1 cellular context compared by ENCODE assay signal in the genomic region with DNA sequence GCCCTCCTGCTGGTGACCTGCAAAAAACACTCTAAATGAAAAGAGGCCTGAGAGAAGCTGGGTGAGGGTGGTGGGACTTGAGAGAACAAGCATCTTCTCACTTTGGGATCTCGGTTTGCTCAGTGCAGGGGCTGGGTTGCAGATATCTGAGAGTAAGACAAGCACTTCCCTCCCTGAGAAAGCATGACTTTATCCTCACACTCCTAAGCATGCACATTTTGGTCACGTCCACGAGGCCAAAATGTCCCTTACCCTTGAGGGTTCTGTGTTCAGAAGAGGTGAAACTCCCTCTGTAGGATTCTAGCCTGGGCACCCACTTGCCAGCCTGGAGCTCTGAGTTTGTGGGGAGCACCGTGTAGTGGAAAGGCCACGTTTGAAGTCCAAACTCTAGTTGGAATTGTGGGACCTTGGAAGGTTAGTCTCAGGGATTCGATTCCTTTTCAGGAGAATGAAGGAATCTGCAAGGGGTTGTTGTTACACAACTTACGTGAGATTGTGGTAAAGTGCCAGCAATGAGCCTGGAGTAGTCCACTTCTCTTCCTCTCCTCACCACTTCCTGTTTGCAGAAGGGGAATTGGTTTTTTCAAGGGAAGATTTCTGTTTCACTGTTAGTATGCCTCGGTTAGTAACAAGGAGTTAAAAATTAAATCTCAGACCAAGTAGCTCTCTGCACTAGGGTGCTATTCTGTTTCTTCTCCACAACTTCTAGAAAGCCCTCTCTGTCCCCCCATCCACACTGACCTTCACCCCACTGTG.
TF ChIP-seq lines count a peak whose summit lies in the region.

No MANE protein-coding gene starts in this region.

TF ChIP-seq in GM23338, 12 proteins besides CTCF, POLR2A, EP300 and RAD21:
- TF ChIP-seq, protein P1, sequence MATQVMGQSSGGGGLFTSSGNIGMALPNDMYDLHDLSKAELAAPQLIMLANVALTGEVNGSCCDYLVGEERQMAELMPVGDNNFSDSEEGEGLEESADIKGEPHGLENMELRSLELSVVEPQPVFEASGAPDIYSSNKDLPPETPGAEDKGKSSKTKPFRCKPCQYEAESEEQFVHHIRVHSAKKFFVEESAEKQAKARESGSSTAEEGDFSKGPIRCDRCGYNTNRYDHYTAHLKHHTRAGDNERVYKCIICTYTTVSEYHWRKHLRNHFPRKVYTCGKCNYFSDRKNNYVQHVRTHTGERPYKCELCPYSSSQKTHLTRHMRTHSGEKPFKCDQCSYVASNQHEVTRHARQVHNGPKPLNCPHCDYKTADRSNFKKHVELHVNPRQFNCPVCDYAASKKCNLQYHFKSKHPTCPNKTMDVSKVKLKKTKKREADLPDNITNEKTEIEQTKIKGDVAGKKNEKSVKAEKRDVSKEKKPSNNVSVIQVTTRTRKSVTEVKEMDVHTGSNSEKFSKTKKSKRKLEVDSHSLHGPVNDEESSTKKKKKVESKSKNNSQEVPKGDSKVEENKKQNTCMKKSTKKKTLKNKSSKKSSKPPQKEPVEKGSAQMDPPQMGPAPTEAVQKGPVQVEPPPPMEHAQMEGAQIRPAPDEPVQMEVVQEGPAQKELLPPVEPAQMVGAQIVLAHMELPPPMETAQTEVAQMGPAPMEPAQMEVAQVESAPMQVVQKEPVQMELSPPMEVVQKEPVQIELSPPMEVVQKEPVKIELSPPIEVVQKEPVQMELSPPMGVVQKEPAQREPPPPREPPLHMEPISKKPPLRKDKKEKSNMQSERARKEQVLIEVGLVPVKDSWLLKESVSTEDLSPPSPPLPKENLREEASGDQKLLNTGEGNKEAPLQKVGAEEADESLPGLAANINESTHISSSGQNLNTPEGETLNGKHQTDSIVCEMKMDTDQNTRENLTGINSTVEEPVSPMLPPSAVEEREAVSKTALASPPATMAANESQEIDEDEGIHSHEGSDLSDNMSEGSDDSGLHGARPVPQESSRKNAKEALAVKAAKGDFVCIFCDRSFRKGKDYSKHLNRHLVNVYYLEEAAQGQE (IDR thresholded peaks at IDR 0.05; ENCODE audit: unreplicated experiment) = no peak
- TF ChIP-seq STAT1 (IDR thresholded peaks at IDR 0.05; ENCODE audit: unreplicated experiment) (no peak), ZNF114 (CRISPR knock-in tag; IDR thresholded peaks at IDR 0.05) (no peak), JUNB (IDR thresholded peaks at IDR 0.05; ENCODE audit: unreplicated experiment) (no peak), NANOG (IDR thresholded peaks at IDR 0.05; ENCODE audit: borderline replicate concordance) (no peak), EZH2 (IDR thresholded peaks at IDR 0.05; ENCODE audit: low read depth, unreplicated experiment) (no peak), POLR2AphosphoS5 (IDR thresholded peaks at IDR 0.05; ENCODE audit: low read depth) (no peak), EZH2phosphoT487 (IDR thresholded peaks at IDR 0.05; ENCODE audit: unreplicated experiment) (no peak), CREB1 (CRISPR knock-in tag; IDR thresholded peaks at IDR 0.05; ENCODE audit: low read depth) (no peak), ZNF331 (CRISPR knock-in tag; IDR thresholded peaks at IDR 0.05; ENCODE audit: low read depth) (no peak)
- TF ChIP-seq, protein P2, sequence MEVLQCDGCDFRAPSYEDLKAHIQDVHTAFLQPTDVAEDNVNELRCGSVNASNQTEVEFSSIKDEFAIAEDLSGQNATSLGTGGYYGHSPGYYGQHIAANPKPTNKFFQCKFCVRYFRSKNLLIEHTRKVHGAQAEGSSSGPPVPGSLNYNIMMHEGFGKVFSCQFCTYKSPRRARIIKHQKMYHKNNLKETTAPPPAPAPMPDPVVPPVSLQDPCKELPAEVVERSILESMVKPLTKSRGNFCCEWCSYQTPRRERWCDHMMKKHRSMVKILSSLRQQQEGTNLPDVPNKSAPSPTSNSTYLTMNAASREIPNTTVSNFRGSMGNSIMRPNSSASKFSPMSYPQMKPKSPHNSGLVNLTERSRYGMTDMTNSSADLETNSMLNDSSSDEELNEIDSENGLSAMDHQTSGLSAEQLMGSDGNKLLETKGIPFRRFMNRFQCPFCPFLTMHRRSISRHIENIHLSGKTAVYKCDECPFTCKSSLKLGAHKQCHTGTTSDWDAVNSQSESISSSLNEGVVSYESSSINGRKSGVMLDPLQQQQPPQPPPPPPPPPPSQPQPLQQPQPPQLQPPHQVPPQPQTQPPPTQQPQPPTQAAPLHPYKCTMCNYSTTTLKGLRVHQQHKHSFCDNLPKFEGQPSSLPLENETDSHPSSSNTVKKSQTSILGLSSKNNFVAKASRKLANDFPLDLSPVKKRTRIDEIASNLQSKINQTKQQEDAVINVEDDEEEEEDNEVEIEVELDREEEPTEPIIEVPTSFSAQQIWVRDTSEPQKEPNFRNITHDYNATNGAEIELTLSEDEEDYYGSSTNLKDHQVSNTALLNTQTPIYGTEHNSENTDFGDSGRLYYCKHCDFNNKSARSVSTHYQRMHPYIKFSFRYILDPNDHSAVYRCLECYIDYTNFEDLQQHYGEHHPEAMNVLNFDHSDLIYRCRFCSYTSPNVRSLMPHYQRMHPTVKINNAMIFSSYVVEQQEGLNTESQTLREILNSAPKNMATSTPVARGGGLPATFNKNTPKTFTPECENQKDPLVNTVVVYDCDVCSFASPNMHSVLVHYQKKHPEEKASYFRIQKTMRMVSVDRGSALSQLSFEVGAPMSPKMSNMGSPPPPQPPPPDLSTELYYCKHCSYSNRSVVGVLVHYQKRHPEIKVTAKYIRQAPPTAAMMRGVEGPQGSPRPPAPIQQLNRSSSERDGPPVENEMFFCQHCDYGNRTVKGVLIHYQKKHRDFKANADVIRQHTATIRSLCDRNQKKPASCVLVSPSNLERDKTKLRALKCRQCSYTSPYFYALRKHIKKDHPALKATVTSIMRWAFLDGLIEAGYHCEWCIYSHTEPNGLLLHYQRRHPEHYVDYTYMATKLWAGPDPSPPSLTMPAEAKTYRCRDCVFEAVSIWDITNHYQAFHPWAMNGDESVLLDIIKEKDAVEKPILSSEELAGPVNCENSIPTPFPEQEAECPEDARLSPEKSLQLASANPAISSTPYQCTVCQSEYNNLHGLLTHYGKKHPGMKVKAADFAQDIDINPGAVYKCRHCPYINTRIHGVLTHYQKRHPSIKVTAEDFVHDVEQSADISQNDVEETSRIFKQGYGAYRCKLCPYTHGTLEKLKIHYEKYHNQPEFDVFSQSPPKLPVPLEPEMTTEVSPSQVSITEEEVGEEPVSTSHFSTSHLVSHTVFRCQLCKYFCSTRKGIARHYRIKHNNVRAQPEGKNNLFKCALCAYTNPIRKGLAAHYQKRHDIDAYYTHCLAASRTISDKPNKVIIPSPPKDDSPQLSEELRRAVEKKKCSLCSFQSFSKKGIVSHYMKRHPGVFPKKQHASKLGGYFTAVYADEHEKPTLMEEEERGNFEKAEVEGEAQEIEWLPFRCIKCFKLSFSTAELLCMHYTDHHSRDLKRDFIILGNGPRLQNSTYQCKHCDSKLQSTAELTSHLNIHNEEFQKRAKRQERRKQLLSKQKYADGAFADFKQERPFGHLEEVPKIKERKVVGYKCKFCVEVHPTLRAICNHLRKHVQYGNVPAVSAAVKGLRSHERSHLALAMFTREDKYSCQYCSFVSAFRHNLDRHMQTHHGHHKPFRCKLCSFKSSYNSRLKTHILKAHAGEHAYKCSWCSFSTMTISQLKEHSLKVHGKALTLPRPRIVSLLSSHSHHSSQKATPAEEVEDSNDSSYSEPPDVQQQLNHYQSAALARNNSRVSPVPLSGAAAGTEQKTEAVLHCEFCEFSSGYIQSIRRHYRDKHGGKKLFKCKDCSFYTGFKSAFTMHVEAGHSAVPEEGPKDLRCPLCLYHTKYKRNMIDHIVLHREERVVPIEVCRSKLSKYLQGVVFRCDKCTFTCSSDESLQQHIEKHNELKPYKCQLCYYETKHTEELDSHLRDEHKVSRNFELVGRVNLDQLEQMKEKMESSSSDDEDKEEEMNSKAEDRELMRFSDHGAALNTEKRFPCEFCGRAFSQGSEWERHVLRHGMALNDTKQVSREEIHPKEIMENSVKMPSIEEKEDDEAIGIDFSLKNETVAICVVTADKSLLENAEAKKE (CRISPR knock-in tag; IDR thresholded peaks at IDR 0.05) = no peak
- TF ChIP-seq, protein P3, sequence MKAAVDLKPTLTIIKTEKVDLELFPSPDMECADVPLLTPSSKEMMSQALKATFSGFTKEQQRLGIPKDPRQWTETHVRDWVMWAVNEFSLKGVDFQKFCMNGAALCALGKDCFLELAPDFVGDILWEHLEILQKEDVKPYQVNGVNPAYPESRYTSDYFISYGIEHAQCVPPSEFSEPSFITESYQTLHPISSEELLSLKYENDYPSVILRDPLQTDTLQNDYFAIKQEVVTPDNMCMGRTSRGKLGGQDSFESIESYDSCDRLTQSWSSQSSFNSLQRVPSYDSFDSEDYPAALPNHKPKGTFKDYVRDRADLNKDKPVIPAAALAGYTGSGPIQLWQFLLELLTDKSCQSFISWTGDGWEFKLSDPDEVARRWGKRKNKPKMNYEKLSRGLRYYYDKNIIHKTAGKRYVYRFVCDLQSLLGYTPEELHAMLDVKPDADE (IDR thresholded peaks at IDR 0.05) = no peak
